In genomic region chr6:33296797-33297405, GRCh38 we compare ENCODE assay signal across 1 cellular context.
TF ChIP-seq lines count a peak whose summit lies in the region.

No MANE protein-coding gene starts in this region.

TF ChIP-seq in SK-N-SH, 30 proteins besides CTCF, POLR2A, EP300 and RAD21 (continued from another document):
- TF ChIP-seq CHD2 (IDR thresholded peaks at IDR 0.05; ENCODE audit: low read length, partially characterized antibody) (no peak), JUND (IDR thresholded peaks at IDR 0.05) (no peak), RCOR1 (IDR thresholded peaks at IDR 0.05; ENCODE audit: low read length) (no peak)
